ENCODE assay signal across 34 cellular contexts in the genomic region with DNA sequence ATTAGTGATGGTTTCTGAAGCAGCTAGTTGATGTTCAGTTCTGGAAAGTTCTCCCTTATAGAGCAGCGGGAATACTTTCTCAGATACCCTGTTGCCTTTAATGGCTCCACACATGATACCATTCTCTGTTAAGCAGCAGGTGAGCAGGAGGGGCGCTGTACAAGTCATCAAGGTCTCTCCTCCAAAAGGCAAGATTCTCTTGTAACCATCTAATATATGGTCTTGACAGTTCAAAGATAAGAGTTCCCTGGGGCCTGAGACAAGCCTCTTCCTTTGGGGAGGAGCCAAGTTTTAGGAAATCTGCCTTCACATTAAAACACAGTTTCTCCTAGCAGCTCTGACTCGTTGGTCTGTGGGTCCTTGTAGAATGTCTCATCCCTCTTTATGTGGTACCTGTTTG.
"Had no signal": no experiment of that assay in that cellular context is flagged by ENCODE, and none has a peak within 500 bp of the region (broad histone marks: within the 10 kb centered on the region; RNA-seq: fewer than 3 reads in every experiment).

No MANE protein-coding gene starts in this region.

- ATAC-seq: activated CD4-positive, alpha-beta T cell treated with anti-CD3 and anti-CD28 coated beads for 36 hours; activated CD4-positive, CD25-positive, alpha-beta regulatory T cell treated with anti-CD3 and anti-CD28 coated beads, Interleukin-2, amount 50 U/mL, for 24 hours; activated CD8-positive, alpha-beta T cell treated with anti-CD3 and anti-CD28 coated beads for 36 hours; activated naive CD4-positive, alpha-beta T cell treated with anti-CD3 and anti-CD28 coated beads, Interleukin-2, amount 50 U/mL, for 72 hours; activated T-cell treated with anti-CD3 and anti-CD28 coated beads, Interleukin-2, amount 50 U/mL, for 4 hours; activated T-cell treated with anti-CD3 and anti-CD28 coated beads, Interleukin-2, amount 50 U/mL, for 72 hours; activated T-helper 17 cell treated with anti-CD3 and anti-CD28 coated beads, Interleukin-2, amount 50 U/mL, for 72 hours had no signal

- FAIRE-seq: bronchial epithelial cell, TTC549 had no signal

- H3K9me3 ChIP-seq: ascending aorta, colonic mucosa had no signal

- H3K4me1 ChIP-seq: ascending aorta, colonic mucosa had no signal

- H3K36me3 ChIP-seq: ascending aorta, cardiac muscle cell, colonic mucosa had no signal

- H3K27ac ChIP-seq: ascending aorta, cardiac muscle cell, colonic mucosa, VCaP had no signal

- H3K27me3 ChIP-seq: ascending aorta, cardiac muscle cell, colonic mucosa had no signal

- H3K4me3 ChIP-seq: ascending aorta, cardiac muscle cell, colonic mucosa had no signal

- DNase-seq: activated CD4-positive, alpha-beta memory T cell treated with anti-CD3 and anti-CD28 coated beads for 36 hours; activated CD4-positive, alpha-beta T cell treated with anti-CD3 and anti-CD28 coated beads for 1 hour; activated CD4-positive, alpha-beta T cell treated with anti-CD3 and anti-CD28 coated beads for 36 hours; activated CD4-positive, alpha-beta T cell treated with anti-CD3 and anti-CD28 coated beads, Interleukin-2, amount 10 ng/mL, durations not matched to agents 24 days and 14 days; activated CD4-positive, alpha-beta T cell treated with anti-CD3 and anti-CD28 coated beads, Interleukin-2, amount 50 U/mL, for 1 hour; activated CD4-positive, alpha-beta T cell treated with anti-CD3 and anti-CD28 coated beads, Interleukin-2, amount 50 U/mL, for 4 hours; activated CD4-positive, CD25-positive, alpha-beta regulatory T cell; activated CD8-positive, alpha-beta memory T cell treated with anti-CD3 and anti-CD28 coated beads, Interleukin-2, amount 50 U/mL, for 4 hours; activated CD8-positive, alpha-beta T cell treated with anti-CD3 and anti-CD28 coated beads for 36 hours; activated effector memory CD4-positive, alpha-beta T cell treated with anti-CD3 and anti-CD28 coated beads, Interleukin-2, amount 50 U/mL, for 16 hours; activated gamma-delta T cell treated with Interleukin-2 at 50 U/mL for 16 hours; activated naive CD4-positive, alpha-beta T cell; activated naive CD4-positive, alpha-beta T cell treated with anti-CD3 and anti-CD28 coated beads for 36 hours; activated naive CD4-positive, alpha-beta T cell treated with anti-CD3 and anti-CD28 coated beads, Interleukin-2, amount 50 U/mL, for 16 hours; activated naive CD8-positive, alpha-beta T cell treated with anti-CD3 and anti-CD28 coated beads for 36 hours; activated T-cell treated with anti-CD3 and anti-CD28 coated beads for 4 hours; activated T-cell treated with anti-CD3 and anti-CD28 coated beads, Interleukin-2, amount 50 U/mL, for 1 hour; activated T-cell treated with anti-CD3 and anti-CD28 coated beads, Interleukin-2, amount 50 U/mL, for 4 hours; activated T-cell treated with anti-CD3 and anti-CD28 coated beads, Interleukin-2, amount 50 U/mL, for 72 hours; amygdala; anterior cingulate cortex; caudate nucleus; cerebellar nuclear complex; colonic mucosa; T-helper 2 cell; T-helper 9 cell had no signal
